Comparison of ENCODE assay signal across 25 cellular contexts in genomic region chr11:10664511-10664910, GRCh38. TPM values are rescaled to one million over a fixed set of nuclear protein-coding genes. Genes with fewer than 3 reads are reported as not detected.
A peak's percentile ranks its signal among the peaks of the same experiment; 100 is the strongest.
DNase-seq lines count a peak whose midpoint lies in the region; ATAC-seq, FAIRE-seq and TF ChIP-seq lines count a peak whose summit lies in the region.
"Had no signal": no experiment of that assay in that cellular context is flagged by ENCODE, and none has a peak within 500 bp of the region (broad histone marks: within the 10 kb centered on the region; RNA-seq: fewer than 3 reads in every experiment).

No MANE protein-coding gene starts in this region.

- peak overlapping the region; percentile 39; the same call in 1 of the 2 replicates for H3K27ac Mint-ChIP-seq in HFFc6
- no peak overlapping the region for H3K27ac Mint-ChIP-seq in astrocyte (ENCODE audit: unreplicated experiment)
- H3K27ac Mint-ChIP-seq: CD4-positive, alpha-beta T cell; GM23338; progenitor cell of endocrine pancreas had no signal

- H3K9me3 Mint-ChIP-seq in HFFc6 (no peaks in the 10 kb centered on the region), astrocyte (ENCODE audit: unreplicated experiment) (no peaks in the 10 kb centered on the region)
- H3K9me3 Mint-ChIP-seq: activated naive CD4-positive, alpha-beta T cell treated with anti-CD3 and anti-CD28 coated beads, Interleukin-2, amount 50 U/mL, for 24 hours; CD4-positive, alpha-beta T cell; GM23338 had no signal

- H3K36me3 Mint-ChIP-seq in HFFc6 (ENCODE audit: low read depth) (peaks cover 21% of the 10 kb centered on the region), astrocyte (ENCODE audit: low read depth, unreplicated experiment) (peaks cover 4% of the 10 kb centered on the region)
- H3K36me3 Mint-ChIP-seq: activated naive CD4-positive, alpha-beta T cell treated with anti-CD3 and anti-CD28 coated beads, Interleukin-2, amount 50 U/mL, for 24 hours had no signal

- H3K9ac ChIP-seq in astrocyte (ENCODE audit: low read length), result no peak overlapping the region
- H3K9ac ChIP-seq in mesenchymal stem cell (ENCODE audit: low read length), result no peak overlapping the region

- H3K27me3 ChIP-seq in astrocyte (ENCODE audit: insufficient read depth, low read length) (no peaks in the 10 kb centered on the region), mesenchymal stem cell (ENCODE audit: control insufficient read depth in 1 of 2, insufficient read depth in 1 of 2, low read length in 2 of 2) (no peaks in the 10 kb centered on the region), tibial artery (no peaks in the 10 kb centered on the region), BE2C (no peaks in the 10 kb centered on the region)
- H3K27me3 ChIP-seq: cardiac muscle cell, left lung, MG63, SJSA1, tibial nerve had no signal

- no peak overlapping the region for H3K4me3 Mint-ChIP-seq in HFFc6
- H3K4me3 Mint-ChIP-seq in astrocyte (ENCODE audit: unreplicated experiment), result no peak overlapping the region
- H3K4me3 Mint-ChIP-seq: activated naive CD4-positive, alpha-beta T cell treated with anti-CD3 and anti-CD28 coated beads, Interleukin-2, amount 50 U/mL, for 24 hours; CD4-positive, alpha-beta T cell; GM23338 had no signal

- H3K14ac ChIP-seq in mesenchymal stem cell (ENCODE audit: low read length in 2 of 2), result peak overlapping the region in 1 of 2 experiments; percentile 79

- H3K4ac ChIP-seq in mesenchymal stem cell (ENCODE audit: low read depth in 1 of 2, low read length in 2 of 2), result peak overlapping the region; percentile 32 to 68

- H3K36me3 ChIP-seq in astrocyte (ENCODE audit: insufficient read depth, low read length) (no peaks in the 10 kb centered on the region), mesenchymal stem cell (ENCODE audit: control insufficient read depth in 1 of 2, insufficient read depth in 2 of 2, low read depth in 1 of 2, low read length in 2 of 2) (no peaks in the 10 kb centered on the region), tibial artery (no peaks in the 10 kb centered on the region), BE2C (no peaks in the 10 kb centered on the region)
- H3K36me3 ChIP-seq: cardiac muscle cell, left lung, MG63, SJSA1, tibial nerve had no signal

- ATAC-seq in GM18858 (IDR thresholded peaks at IDR 0.05; ENCODE audit: unreplicated experiment), result no peak
- ATAC-seq: GM23338, left lung had no signal

- no peak for FAIRE-seq in astrocyte (lab: Jason Lieb, UNC)
- FAIRE-seq: TTC549 had no signal

- H3K27me3 Mint-ChIP-seq in HFFc6 (ENCODE audit: insufficient read depth) (peaks cover 5% of the 10 kb centered on the region), astrocyte (ENCODE audit: low read depth, unreplicated experiment) (peaks cover 3% of the 10 kb centered on the region)
- H3K27me3 Mint-ChIP-seq: activated naive CD4-positive, alpha-beta T cell treated with anti-CD3 and anti-CD28 coated beads, Interleukin-2, amount 50 U/mL, for 24 hours; progenitor cell of endocrine pancreas had no signal

- H2BK15ac ChIP-seq in mesenchymal stem cell (ENCODE audit: low read depth, poor library complexity, severe bottlenecking), result no peak overlapping the region

- peak overlapping the region; percentile 61 to 94 for H2BK12ac ChIP-seq in mesenchymal stem cell (ENCODE audit: low read length in 2 of 2)

- no peaks in the 10 kb centered on the region for H3K79me2 ChIP-seq in astrocyte (ENCODE audit: insufficient read depth, low read length)

- peak overlapping the region; percentile 96 for H2AK5ac ChIP-seq in mesenchymal stem cell (ENCODE audit: low read length, severe bottlenecking)

- no peak overlapping the region for H2BK5ac ChIP-seq in mesenchymal stem cell (ENCODE audit: low read depth, low read length, poor library complexity, severe bottlenecking)

- peak overlapping the region; percentile 14 for H4K8ac ChIP-seq in mesenchymal stem cell (ENCODE audit: low read length)

- H3K4me2 ChIP-seq in astrocyte (ENCODE audit: low read length), result no peak overlapping the region
- H3K4me2 ChIP-seq in mesenchymal stem cell (ENCODE audit: low read length, poor library complexity, severe bottlenecking), result no peak overlapping the region
- H3K4me2 ChIP-seq: GM23338 had no signal

- H2AFZ ChIP-seq in astrocyte (ENCODE audit: low read depth, low read length) (no peak overlapping the region), mesenchymal stem cell (ENCODE audit: low read depth, low read length) (peak overlapping the region; percentile 15)
- H2AFZ ChIP-seq: GM23338 had no signal

- DNase-seq in HFFc6 (no peak), astrocyte (ENCODE audit: low read depth) (no peak), mesenchymal stem cell (no peak), tibial artery (no peak), BE2C (no peak), GM10266 (ENCODE audit: extremely low spot score) (no peak)
- DNase-seq: activated CD4-positive, alpha-beta T cell treated with anti-CD3 and anti-CD28 coated beads, Interleukin-2, amount 50 U/mL, for 48 hours; activated CD8-positive, alpha-beta memory T cell treated with anti-CD3 and anti-CD28 coated beads, Interleukin-2, amount 50 U/mL, for 48 hours; amygdala; CD4-positive, alpha-beta T cell; EL; left lung; MG63; NCI-H2029 treated with DMSO at 0.1 percent for 48 hours; NCI-H2227 treated with DMSO at 0.1 percent for 48 hours; stimulated activated naive CD4-positive, alpha-beta T cell treated with Interleukin-2 at 50 U/mL for 16 hours had no signal

- intact Hi-C loops in tibial artery (cut with DNase I; ENCODE audit: low total_unique reads), result no loop called here

- H3K4me1 ChIP-seq in astrocyte (ENCODE audit: insufficient read depth, low read length), result peaks cover 26% of the 10 kb centered on the region
- peaks cover 32% of the 10 kb centered on the region for H3K4me1 ChIP-seq in mesenchymal stem cell (ENCODE audit: control insufficient read depth, insufficient read depth, low read depth, low read length)
- H3K4me1 ChIP-seq in tibial artery, result peaks cover 0 to 100% (median 93%) of the 10 kb centered on the region in 4 donors
- peaks cover 6% of the 10 kb centered on the region; the same call in 1 of the 2 replicates for H3K4me1 ChIP-seq in BE2C

- peak overlapping the region; percentile 64 for H4K91ac ChIP-seq in mesenchymal stem cell (ENCODE audit: low read length)

- no peaks in the 10 kb centered on the region for H4K20me1 ChIP-seq in astrocyte (ENCODE audit: insufficient read depth, low read length)

- no peak overlapping the region for H2BK120ac ChIP-seq in mesenchymal stem cell (ENCODE audit: low read depth, low read length)

- H3K27ac ChIP-seq in astrocyte (ENCODE audit: low read depth, low read length), result peak overlapping the region; percentile 47
- no peak overlapping the region for H3K27ac ChIP-seq in mesenchymal stem cell (ENCODE audit: low read length, poor library complexity, severe bottlenecking)
- H3K27ac ChIP-seq in tibial artery, result peak overlapping the region; percentile 86 to 89
- H3K27ac ChIP-seq: cardiac muscle cell, left lung, SJSA1 had no signal

- H3K4me1 Mint-ChIP-seq in HFFc6 (ENCODE audit: low read depth), result peaks cover 82% of the 10 kb centered on the region
- H3K4me1 Mint-ChIP-seq in astrocyte (ENCODE audit: low read depth, unreplicated experiment), result peaks cover 47% of the 10 kb centered on the region
- H3K4me1 Mint-ChIP-seq: activated naive CD4-positive, alpha-beta T cell treated with anti-CD3 and anti-CD28 coated beads, Interleukin-2, amount 50 U/mL, for 24 hours; GM23338 had no signal

- H3K4me3 ChIP-seq in astrocyte (ENCODE audit: insufficient read depth, low read depth, low read length) (no peak overlapping the region), mesenchymal stem cell (ENCODE audit: insufficient read depth in 1 of 2, low read depth in 1 of 2, low read length in 2 of 2) (no peak overlapping the region), tibial artery (no peak overlapping the region), BE2C (ENCODE audit: low read depth, low read length) (no peak overlapping the region)
- H3K4me3 ChIP-seq: cardiac muscle cell, GM23338, left lung, MG63, SJSA1, tibial nerve had no signal

- peak overlapping the region; percentile 25 to 54 for H3K18ac ChIP-seq in mesenchymal stem cell (ENCODE audit: low read depth in 1 of 2, low read length in 2 of 2)

- H3K79me1 ChIP-seq in mesenchymal stem cell (replicated peaks; ENCODE audit: low read length, poor library complexity, severe bottlenecking), result peaks cover 2% of the 10 kb centered on the region

- TF ChIP-seq CTCF in HFFc6 (IDR thresholded peaks at IDR 0.05) (no peak), astrocyte (IDR thresholded peaks at IDR 0.05; ENCODE audit: insufficient read depth, low read depth, low read length) (no peak), tibial artery (IDR thresholded peaks at IDR 0.05) (no peak), BE2C (IDR thresholded peaks at IDR 0.05; ENCODE audit: low read depth, low read length) (no peak), GM10266 (IDR thresholded peaks at IDR 0.05; ENCODE audit: control insufficient read depth, insufficient read depth, low read depth, missing control alignments) (no peak)

- no peaks in the 10 kb centered on the region for H3K9me3 ChIP-seq in astrocyte (ENCODE audit: insufficient read depth, low read depth, low read length)
- H3K9me3 ChIP-seq in mesenchymal stem cell (ENCODE audit: control insufficient read depth, low read length), result no peaks in the 10 kb centered on the region
- no peaks in the 10 kb centered on the region for H3K9me3 ChIP-seq in tibial artery
- H3K9me3 ChIP-seq in BE2C, result no peaks in the 10 kb centered on the region
- H3K9me3 ChIP-seq: left lung, MG63, SJSA1, tibial nerve had no signal

- 100% methylated on average over 1 of the region's 1 CpG for WGBS in mesenchymal stem cell

- peak overlapping the region in 1 of 2 experiments; percentile 1 for H3K23ac ChIP-seq in mesenchymal stem cell (ENCODE audit: low read length in 2 of 2)

RNA-seq across cellular contexts. Expression of gene IRAG1, which starts 29.0 kb away (rescaled TPM):
- 10 to 100 TPM; 35.5 to 73.3 (median 38.2) TPM for total RNA-seq in HFFc6 (2021; fragmentation: NEBNext Ultra II Directional; extraction: Animal tissue kit (Norgen Biotek cat#: 25700))
- 3.7 and 5.4 TPM in 2 replicates for total RNA-seq in astrocyte
- polyA plus RNA-seq in mesenchymal stem cell (2013, experiment 1 of 2), result 21.1 TPM
- polyA plus RNA-seq in mesenchymal stem cell (2013, experiment 2 of 2), result 20.4 TPM
- 0.43 TPM for polyA plus RNA-seq in BE2C (2012; ENCODE audit: insufficient read depth, insufficient read length, low read depth)
- total RNA-seq: CD4-positive, alpha-beta T cell; T-helper 1 cell treated with Interleukin-12 subunit alpha and Interleukin-12 subunit beta and Interleukin-4 antibody, amounts not matched to agents 30 ng/mL and 1 ng/mL, for 36 hours had no signal
